ENCODE assay signal across 31 cellular contexts in genomic region chr1:42004860-42005259, GRCh38.
"Had no signal": no experiment of that assay in that cellular context is flagged by ENCODE, and none has a peak within 500 bp of the region (broad histone marks: within the 10 kb centered on the region; RNA-seq: fewer than 3 reads in every experiment).

No MANE protein-coding gene starts in this region.

- H3K79me2 ChIP-seq: parathyroid adenoma had no signal

- H3K4me3 Mint-ChIP-seq: natural killer cell; nephron; neural progenitor cell; stimulated activated memory B cell treated with anti-CD40 and anti-IgM and Interleukin-4, amounts not matched to agents 10 μg/mL and 1 μg/mL and 100 μg/mL, for 72 hours; stimulated activated naive CD8-positive, alpha-beta T cell treated with anti-CD3 and anti-CD28 coated beads, Interleukin-15, amount 100 ng/mL, for 72 hours; type B pancreatic cell had no signal

- H3K4me3 ChIP-seq: neural progenitor cell, ovary, psoas muscle, skin epidermis, smooth muscle cell, spleen, suprapubic skin, testis, tibial artery, transverse colon, upper lobe of right lung, uterus had no signal

- ATAC-seq: natural killer cell; psoas muscle; right cardiac atrium; sciatic nerve; stimulated activated memory B cell treated with anti-CD40 and anti-IgM and Interleukin-4, amounts not matched to agents 10 μg/mL and 1 μg/mL and 100 μg/mL, for 72 hours; stimulated activated naive CD8-positive, alpha-beta T cell treated with anti-CD3 and anti-CD28 coated beads, Interleukin-15, amount 100 ng/mL, for 72 hours; stimulated activated naive CD8-positive, alpha-beta T cell treated with anti-CD3 and anti-CD28 coated beads, Interleukin-15, Interleukin-2, amounts not matched to agents 100 U/mL and 50 U/mL, for 24 hours; upper lobe of right lung had no signal

- H3K4me1 ChIP-seq: neural progenitor cell, parathyroid adenoma, suprapubic skin, testis, tibial artery, transverse colon, uterus had no signal

- H3K36me3 ChIP-seq: neural progenitor cell, ovary, spleen, suprapubic skin, tibial artery, transverse colon, upper lobe of right lung, uterus had no signal

- H2AFZ ChIP-seq: neural progenitor cell, parathyroid adenoma had no signal

- H3K27ac Mint-ChIP-seq: natural killer cell; nephron; neural progenitor cell; progenitor cell of endocrine pancreas; stimulated activated memory B cell treated with anti-CD40 and anti-IgM and Interleukin-4, amounts not matched to agents 10 μg/mL and 1 μg/mL and 100 μg/mL, for 72 hours; stimulated activated naive CD8-positive, alpha-beta T cell treated with anti-CD3 and anti-CD28 coated beads, Interleukin-15, amount 100 ng/mL, for 72 hours; type B pancreatic cell had no signal

- H3K9me3 Mint-ChIP-seq: natural killer cell; nephron; neural progenitor cell; stimulated activated memory B cell treated with anti-CD40 and anti-IgM and Interleukin-4, amounts not matched to agents 10 μg/mL and 1 μg/mL and 100 μg/mL, for 72 hours; stimulated activated naive CD8-positive, alpha-beta T cell treated with anti-CD3 and anti-CD28 coated beads, Interleukin-15, amount 100 ng/mL, for 72 hours; type B pancreatic cell had no signal

- H3K27me3 Mint-ChIP-seq: stimulated activated naive CD8-positive, alpha-beta T cell treated with anti-CD3 and anti-CD28 coated beads, Interleukin-15, amount 100 ng/mL, for 72 hours had no signal

- H3K27ac ChIP-seq: neural progenitor cell, ovary, parathyroid adenoma, psoas muscle, skin epidermis, spleen, suprapubic skin, testis, tibial artery, transverse colon, upper lobe of right lung, uterus had no signal

- DNase-seq: natural killer cell; occipital lobe; ovary; posterior cingulate gyrus; psoas muscle; right cardiac atrium; spleen; stimulated activated CD4-positive, alpha-beta T cell treated with anti-CD3 and anti-CD28 coated beads, Interleukin-12 subunit alpha, Interleukin-12 subunit beta, amount 100 ng/mL, for 4 hours; stimulated activated CD4-positive, alpha-beta T cell treated with anti-CD3 and anti-CD28 coated beads, Interleukin-1b, Interleukin-23, amount 100 ng/mL, for 48 hours; stimulated activated CD4-positive, alpha-beta T cell treated with anti-CD3 and anti-CD28 coated beads, Interleukin-4, amount 100 ng/mL, for 1 hour; stimulated activated CD4-positive, alpha-beta T cell treated with anti-CD3 and anti-CD28 coated beads, Interleukin-4, amount 100 ng/mL, for 4 hours; stimulated activated CD8-positive, alpha-beta memory T cell treated with anti-CD3 and anti-CD28 coated beads, Interleukin-4, amount 100 ng/mL, for 48 hours; stimulated activated naive CD4-positive, alpha-beta T cell; stimulated activated naive CD8-positive, alpha-beta T cell treated with anti-CD3 and anti-CD28 coated beads, Interleukin-15, amount 100 ng/mL, for 72 hours; stimulated activated naive CD8-positive, alpha-beta T cell treated with anti-CD3 and anti-CD28 coated beads, Interleukin-15, Interleukin-2, amounts not matched to agents 100 U/mL and 50 U/mL, for 24 hours; substantia nigra; testis; tibial artery; transverse colon; upper lobe of right lung; uterus had no signal

- H3K27me3 ChIP-seq: ovary, spleen, suprapubic skin, testis, tibial artery, transverse colon, upper lobe of right lung, uterus had no signal

- H3K9ac ChIP-seq: neural progenitor cell, parathyroid adenoma had no signal

- H3K9me3 ChIP-seq: ovary, psoas muscle, spleen, suprapubic skin, testis, tibial artery, transverse colon, upper lobe of right lung, uterus had no signal

- H3K36me3 Mint-ChIP-seq: natural killer cell; neural progenitor cell; stimulated activated memory B cell treated with anti-CD40 and anti-IgM and Interleukin-4, amounts not matched to agents 10 μg/mL and 1 μg/mL and 100 μg/mL, for 72 hours; type B pancreatic cell had no signal

- H3K4me2 ChIP-seq: neural progenitor cell, smooth muscle cell had no signal

- H3K4me1 Mint-ChIP-seq: neural progenitor cell had no signal
